23 cellular contexts compared by ENCODE assay signal in the genomic region with DNA sequence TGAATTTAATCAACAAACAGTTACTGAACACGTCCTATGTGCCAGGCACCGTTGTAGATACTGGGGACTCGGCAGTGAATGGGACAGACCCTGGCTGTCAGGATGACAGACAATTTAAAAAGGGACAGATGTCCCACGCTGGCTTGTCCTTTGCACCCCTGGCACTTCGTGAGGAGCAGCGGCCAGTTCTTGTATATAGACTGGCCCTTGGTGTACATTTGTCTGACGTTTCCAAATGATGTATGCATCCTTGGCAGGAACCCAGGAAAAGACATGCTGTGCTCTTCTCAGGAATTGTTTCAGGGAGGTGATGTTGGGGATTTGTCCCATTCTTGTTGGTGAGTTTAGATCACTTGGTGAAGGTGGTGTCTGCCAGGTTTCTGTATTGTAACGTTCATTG. TPM values are rescaled to one million over a fixed set of nuclear protein-coding genes. Genes with fewer than 3 reads are reported as not detected.
DNase-seq lines count a peak whose midpoint lies in the region; ATAC-seq, FAIRE-seq and TF ChIP-seq lines count a peak whose summit lies in the region.
"Had no signal": no experiment of that assay in that cellular context is flagged by ENCODE, and none has a peak within 500 bp of the region (broad histone marks: within the 10 kb centered on the region; RNA-seq: fewer than 3 reads in every experiment).

No MANE protein-coding gene starts in this region.

- no peak for ATAC-seq in activated CD4-positive, alpha-beta T cell treated with anti-CD3 and anti-CD28 coated beads for 36 hours
- no peak for ATAC-seq in stimulated activated naive B cell treated with anti-CD40 and anti-IgM and Interleukin-4, amounts not matched to agents 10 μg/mL and 1 μg/mL and 100 μg/mL, for 72 hours (replicated peaks)
- ATAC-seq: activated CD8-positive, alpha-beta T cell treated with anti-CD3 and anti-CD28 coated beads, Interleukin-2, amount 10 ng/mL, durations not matched to agents 7 days and 5 days; activated T-helper 17 cell treated with anti-CD3 and anti-CD28 coated beads, Interleukin-2, amount 50 U/mL, for 72 hours; psoas muscle had no signal

- DNase-seq in activated CD4-positive, alpha-beta T cell treated with anti-CD3 and anti-CD28 coated beads for 36 hours = no peak
- DNase-seq in activated CD4-positive, alpha-beta T cell treated with anti-CD3 and anti-CD28 coated beads, Interleukin-2, amount 50 U/mL, for 1 hour = no peak
- DNase-seq in Peyer's patch (no peak), esophagus squamous epithelium (lab: John Stamatoyannopoulos, UW) (no peak), dedifferentiated amniotic fluid mesenchymal stem cell (ENCODE audit: extremely low spot score) (no peak), D721Med (ENCODE audit: insufficient read length, low spot score) (no peak), HuH-7.5 (ENCODE audit: low spot score) (no peak)
- no peak for DNase-seq in stimulated activated naive B cell treated with anti-CD40 and anti-IgM and Interleukin-4, amounts not matched to agents 10 μg/mL and 1 μg/mL and 100 μg/mL, for 72 hours
- DNase-seq: activated CD8-positive, alpha-beta T cell treated with anti-CD3 and anti-CD28 coated beads, Interleukin-2, amount 10 ng/mL, durations not matched to agents 7 days and 5 days; erythroblast; NCI-H1417 treated with DMSO at 0.1 percent for 48 hours; NCI-H2171 treated with DMSO at 0.1 percent for 48 hours; NCI-H82; psoas muscle; RPMI8226 had no signal

- H3K36me3 Mint-ChIP-seq in activated CD4-positive, alpha-beta T cell treated with anti-CD3 and anti-CD28 coated beads for 36 hours (ENCODE audit: low read depth) = peaks cover 80% of the 10 kb centered on the region
- peaks cover 61 to 84% of the 10 kb centered on the region in 2 donors for H3K36me3 Mint-ChIP-seq in stimulated activated naive B cell treated with anti-CD40 and anti-IgM and Interleukin-4, amounts not matched to agents 10 μg/mL and 1 μg/mL and 100 μg/mL, for 72 hours
- H3K36me3 Mint-ChIP-seq: type B pancreatic cell had no signal

- H3K4me1 ChIP-seq in Peyer's patch (peaks cover 0 to 13% (median 0%) of the 10 kb centered on the region in 4 donors), esophagus squamous epithelium (peaks cover 17 to 69% (median 31%) of the 10 kb centered on the region in 3 donors)

- CTCF ChIA-PET in activated CD4-positive, alpha-beta T cell treated with anti-CD3 and anti-CD28 coated beads for 36 hours (lab: Charles Lee) = no interaction called here

- peaks cover 0 to 42% (median 0%) of the 10 kb centered on the region in 3 donors for H3K36me3 ChIP-seq in Peyer's patch
- peaks cover 0 to 92% (median 31%) of the 10 kb centered on the region in 3 donors for H3K36me3 ChIP-seq in esophagus squamous epithelium

- no peak overlapping the region for H3K4me3 Mint-ChIP-seq in activated CD4-positive, alpha-beta T cell treated with anti-CD3 and anti-CD28 coated beads for 36 hours
- no peak overlapping the region for H3K4me3 Mint-ChIP-seq in stimulated activated naive B cell treated with anti-CD40 and anti-IgM and Interleukin-4, amounts not matched to agents 10 μg/mL and 1 μg/mL and 100 μg/mL, for 72 hours
- H3K4me3 Mint-ChIP-seq: activated CD8-positive, alpha-beta T cell treated with anti-CD3 and anti-CD28 coated beads, Interleukin-2, amount 10 ng/mL, durations not matched to agents 7 days and 5 days; activated T-helper 17 cell treated with anti-CD3 and anti-CD28 coated beads, Interleukin-2, amount 50 U/mL, for 72 hours; dendritic cell treated with granulocyte-macrophage colony-stimulating factor and Interleukin-4, amounts not matched to agents 40 ng/mL and 50 ng/mL, for 4 days; memory B cell; nephron; type B pancreatic cell had no signal

- peak overlapping the region; percentile 80 for H3K27ac Mint-ChIP-seq in activated CD4-positive, alpha-beta T cell treated with anti-CD3 and anti-CD28 coated beads for 36 hours
- H3K27ac Mint-ChIP-seq in stimulated activated naive B cell treated with anti-CD40 and anti-IgM and Interleukin-4, amounts not matched to agents 10 μg/mL and 1 μg/mL and 100 μg/mL, for 72 hours = peak overlapping the region; percentile 1
- H3K27ac Mint-ChIP-seq: activated CD8-positive, alpha-beta T cell treated with anti-CD3 and anti-CD28 coated beads, Interleukin-2, amount 10 ng/mL, durations not matched to agents 7 days and 5 days; dendritic cell treated with granulocyte-macrophage colony-stimulating factor and Interleukin-4, amounts not matched to agents 40 ng/mL and 50 ng/mL, for 4 days; type B pancreatic cell had no signal

- no peaks in the 10 kb centered on the region for H3K27me3 Mint-ChIP-seq in activated CD4-positive, alpha-beta T cell treated with anti-CD3 and anti-CD28 coated beads for 36 hours
- H3K27me3 Mint-ChIP-seq in stimulated activated naive B cell treated with anti-CD40 and anti-IgM and Interleukin-4, amounts not matched to agents 10 μg/mL and 1 μg/mL and 100 μg/mL, for 72 hours = no peaks in the 10 kb centered on the region
- H3K27me3 Mint-ChIP-seq: activated T-helper 17 cell treated with anti-CD3 and anti-CD28 coated beads, Interleukin-2, amount 50 U/mL, for 72 hours; dendritic cell treated with granulocyte-macrophage colony-stimulating factor and Interleukin-4, amounts not matched to agents 40 ng/mL and 50 ng/mL, for 4 days; memory B cell; type B pancreatic cell had no signal

- no peak for FAIRE-seq in D721Med (lab: Jason Lieb, UNC)
- FAIRE-seq: A204.1, keratinocyte had no signal

- peak overlapping the region in 3 of 4 donors; percentile 31 to 97 (median 51) for H3K27ac ChIP-seq in Peyer's patch
- peak overlapping the region in 3 of 4 donors; percentile 76 to 100 (median 97) for H3K27ac ChIP-seq in esophagus squamous epithelium
- H3K27ac ChIP-seq: psoas muscle had no signal

- POLR2A ChIA-PET in activated CD4-positive, alpha-beta T cell treated with anti-CD3 and anti-CD28 coated beads for 36 hours (lab: Charles Lee) = no interaction called here

- 69 to 79% methylated on average over 8 of the region's 8 CpGs for WGBS in esophagus squamous epithelium, 2 donors

- H3K4me1 Mint-ChIP-seq in activated CD4-positive, alpha-beta T cell treated with anti-CD3 and anti-CD28 coated beads for 36 hours = peaks cover 58% of the 10 kb centered on the region
- peaks cover 42 to 85% of the 10 kb centered on the region in 2 donors for H3K4me1 Mint-ChIP-seq in stimulated activated naive B cell treated with anti-CD40 and anti-IgM and Interleukin-4, amounts not matched to agents 10 μg/mL and 1 μg/mL and 100 μg/mL, for 72 hours

- H3K4me3 ChIP-seq in Peyer's patch (peak overlapping the region in 1 of 4 donors; percentile 4), esophagus squamous epithelium (no peak overlapping the region)
- H3K4me3 ChIP-seq: ascending aorta, psoas muscle had no signal

- TF ChIP-seq POLR2A in Peyer's patch (IDR thresholded peaks at IDR 0.05) (no peak), esophagus squamous epithelium (IDR thresholded peaks at IDR 0.05) (no peak)

- intact Hi-C loops in activated CD4-positive, alpha-beta T cell treated with anti-CD3 and anti-CD28 coated beads for 36 hours (cut with DNase I, micrococcal nuclease) = no loop called here
- intact Hi-C loops in esophagus squamous epithelium (cut with DNase I) = no loop called here

- H3K27me3 ChIP-seq in Peyer's patch = no peaks in the 10 kb centered on the region
- H3K27me3 ChIP-seq in esophagus squamous epithelium = no peaks in the 10 kb centered on the region
- H3K27me3 ChIP-seq: ascending aorta had no signal

- no peak for TF ChIP-seq CTCF in Peyer's patch (IDR thresholded peaks at IDR 0.05)
- TF ChIP-seq CTCF in esophagus squamous epithelium (IDR thresholded peaks at IDR 0.05) = no peak
- no peak for TF ChIP-seq CTCF in D721Med (IDR thresholded peaks at IDR 0.05; ENCODE audit: insufficient read depth, missing control alignments)

- H3K9me3 Mint-ChIP-seq in activated CD4-positive, alpha-beta T cell treated with anti-CD3 and anti-CD28 coated beads for 36 hours (ENCODE audit: low read depth) = no peaks in the 10 kb centered on the region
- H3K9me3 Mint-ChIP-seq in stimulated activated naive B cell treated with anti-CD40 and anti-IgM and Interleukin-4, amounts not matched to agents 10 μg/mL and 1 μg/mL and 100 μg/mL, for 72 hours = no peaks in the 10 kb centered on the region
- H3K9me3 Mint-ChIP-seq: activated T-helper 17 cell treated with anti-CD3 and anti-CD28 coated beads, Interleukin-2, amount 50 U/mL, for 72 hours; dendritic cell treated with granulocyte-macrophage colony-stimulating factor and Interleukin-4, amounts not matched to agents 40 ng/mL and 50 ng/mL, for 4 days; memory B cell; nephron; type B pancreatic cell had no signal

- H3K9me3 ChIP-seq in Peyer's patch = no peaks in the 10 kb centered on the region
- H3K9me3 ChIP-seq in esophagus squamous epithelium = no peaks in the 10 kb centered on the region
- H3K9me3 ChIP-seq: ascending aorta, psoas muscle had no signal

RNA-seq across cellular contexts. Expression of gene IL4R, which starts 21.1 kb away (rescaled TPM):
- 100 to 1,000 TPM; 185 to 229 TPM for total RNA-seq in activated CD4-positive, alpha-beta T cell treated with anti-CD3 and anti-CD28 coated beads for 36 hours
- total RNA-seq in Peyer's patch (100 to 1,000 TPM in 1 of 4 donors, 10 to 100 TPM in 3; 32.2 to 104 (median 71.9) TPM), esophagus squamous epithelium (10 to 100 TPM; 84.9 to 97.9 (median 89.8) TPM)
